In the genomic region with DNA sequence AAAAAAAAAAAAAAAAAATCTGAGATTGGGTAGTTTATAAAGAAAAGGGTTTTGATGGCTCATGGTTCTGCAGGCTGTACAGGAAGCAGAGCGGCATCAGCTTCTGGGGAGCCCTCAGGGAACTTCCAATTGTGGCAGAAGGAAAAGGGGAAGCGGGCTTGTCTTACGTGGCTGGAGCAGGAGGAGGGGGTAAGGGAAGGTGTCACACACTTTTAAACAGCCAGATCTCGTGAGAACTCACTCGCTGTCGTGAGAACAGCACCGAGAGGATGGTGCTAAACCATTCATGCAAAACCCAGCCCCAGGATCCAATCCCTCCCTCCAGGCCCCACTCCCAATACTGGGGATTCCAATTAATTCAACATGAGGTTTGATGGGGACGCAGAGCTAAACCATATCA, we compare ENCODE assay signal across 20 cellular contexts.
A peak's percentile ranks its signal among the peaks of the same experiment; 100 is the strongest.
DNase-seq lines count a peak whose midpoint lies in the region; ATAC-seq, FAIRE-seq and TF ChIP-seq lines count a peak whose summit lies in the region.
"Had no signal": no experiment of that assay in that cellular context is flagged by ENCODE, and none has a peak within 500 bp of the region (broad histone marks: within the 10 kb centered on the region; RNA-seq: fewer than 3 reads in every experiment).

No MANE protein-coding gene starts in this region.

- in situ Hi-C loops in K562 (cut with MboI), result no loop called here

- peaks cover 0 to 25% of the 10 kb centered on the region in 2 experiments; a peak in 2 of 5 replicates for H3K27me3 ChIP-seq in K562 (ENCODE audit: control insufficient read depth in 2 of 2, insufficient read depth in 2 of 2, low read length in 2 of 2)
- H3K27me3 ChIP-seq: BLaER1 treated with 17β-estradiol and CSF1 and Interleukin-3, amounts not matched to agents 10 nM and 100 nM had no signal

- no peak overlapping the region for H3K27ac ChIP-seq in K562 (ENCODE audit: extremely low read depth, low read depth, low read length)
- H3K27ac ChIP-seq: 22Rv1; A549; BLaER1 treated with 17β-estradiol and CSF1 and Interleukin-3, amounts not matched to agents 10 nM and 100 nM; C4-2B had no signal

- intact Hi-C loops in K562 (cut with micrococcal nuclease), result no loop called here
- intact Hi-C loops in posterior vena cava (cut with DNase I), result no loop called here
- intact Hi-C loops in MCF 10A (cut with micrococcal nuclease), result no loop called here

- H3K9me3 ChIP-seq in K562 (replicated peaks; ENCODE audit: control insufficient read depth, insufficient read depth, low read depth, low read length), result no peaks in the 10 kb centered on the region
- H3K9me3 ChIP-seq: A549, Caco-2 had no signal

- H3K9ac ChIP-seq in K562 (ENCODE audit: insufficient read depth in 1 of 2, low read depth in 2 of 2, low read length in 2 of 2), result no peak overlapping the region
- H3K9ac ChIP-seq: BLaER1 treated with 17β-estradiol and CSF1 and Interleukin-3, amounts not matched to agents 10 nM and 100 nM had no signal

- H3K27ac Mint-ChIP-seq in type B pancreatic cell (no peak overlapping the region), MCF 10A (ENCODE audit: low read depth, unreplicated experiment) (no peak overlapping the region)
- H3K27ac Mint-ChIP-seq: B cell; CD4-positive, alpha-beta T cell; CD8-positive, alpha-beta T cell had no signal

- no peak for TF ChIP-seq RAD21 in K562 (CRISPR knock-in tag; conservative IDR thresholded peaks at IDR 0.05 in 1 of 2, IDR thresholded peaks at IDR 0.05 in 1 of 2)

- 2% methylated on average over 6 of the region's 8 CpGs for WGBS in K562 (ENCODE audit: insufficient coverage, low coverage, missing lambda C conversion rate)

- POLR2A ChIA-PET in K562 (lab: Yijun Ruan, JAX), result interaction anchor here (0.5 kb wide), 1 partner anchor 528 kb away, joined by 3 read pairs; no protein-coding TSS in a partner anchor
- POLR2A ChIA-PET in MCF 10A (lab: Yijun Ruan, JAX), result no interaction called here

- H3K4me3 ChIP-seq in K562, result no peak overlapping the region
- H3K4me3 ChIP-seq: A549; BLaER1 treated with 17β-estradiol and CSF1 and Interleukin-3, amounts not matched to agents 10 nM and 100 nM had no signal

- no peaks in the 10 kb centered on the region for H4K20me1 ChIP-seq in K562 (replicated peaks; ENCODE audit: control insufficient read depth, insufficient read depth, low read length)
- H4K20me1 ChIP-seq: BLaER1 treated with 17β-estradiol and CSF1 and Interleukin-3, amounts not matched to agents 10 nM and 100 nM had no signal

- no peaks in the 10 kb centered on the region for H3K36me3 ChIP-seq in K562 (ENCODE audit: control insufficient read depth, insufficient read depth, low read length)
- H3K36me3 ChIP-seq: BLaER1 treated with 17β-estradiol and CSF1 and Interleukin-3, amounts not matched to agents 10 nM and 100 nM had no signal

- no peaks in the 10 kb centered on the region for H3K36me3 Mint-ChIP-seq in type B pancreatic cell
- no peaks in the 10 kb centered on the region for H3K36me3 Mint-ChIP-seq in MCF 10A (ENCODE audit: insufficient read depth, unreplicated experiment)
- H3K36me3 Mint-ChIP-seq: CD8-positive, alpha-beta T cell had no signal

- H3K4me1 ChIP-seq in K562 (replicated peaks in 1 of 2; ENCODE audit: control insufficient read depth in 2 of 2, insufficient read depth in 2 of 2, low read length in 2 of 2), result no peaks in the 10 kb centered on the region; a peak in 1 of 5 replicates
- H3K4me1 ChIP-seq: A549, Caco-2 had no signal

- H3K27me3 Mint-ChIP-seq in type B pancreatic cell, result no peaks in the 10 kb centered on the region
- H3K27me3 Mint-ChIP-seq in MCF 10A (ENCODE audit: insufficient read depth, unreplicated experiment), result peaks cover 14% of the 10 kb centered on the region
- H3K27me3 Mint-ChIP-seq: B cell had no signal

- H3K4me1 Mint-ChIP-seq in type B pancreatic cell (ENCODE audit: unreplicated experiment) (no peaks in the 10 kb centered on the region), MCF 10A (ENCODE audit: insufficient read depth, unreplicated experiment) (peaks cover 4% of the 10 kb centered on the region)
- H3K4me1 Mint-ChIP-seq: B cell had no signal

- H3K4me3 Mint-ChIP-seq in type B pancreatic cell (no peak overlapping the region), MCF 10A (ENCODE audit: unreplicated experiment) (no peak overlapping the region)
- H3K4me3 Mint-ChIP-seq: B cell; CD4-positive, alpha-beta T cell; CD8-positive, alpha-beta T cell had no signal

- no peak for TF ChIP-seq CTCF in K562 (IDR thresholded peaks at IDR 0.05 in 2 of 3, conservative IDR thresholded peaks at IDR 0.05 in 1 of 3; ENCODE audit: insufficient read depth in 2 of 3, low read depth in 1 of 3, low read length in 3 of 3)
- TF ChIP-seq CTCF in type B pancreatic cell (conservative IDR thresholded peaks at IDR 0.05), result no peak
- no peak for TF ChIP-seq CTCF in MCF 10A (IDR thresholded peaks at IDR 0.05; ENCODE audit: unreplicated experiment)

- TF ChIP-seq EP300 in K562 (IDR thresholded peaks at IDR 0.05; ENCODE audit: low read length), result no peak

- FAIRE-seq in K562 (lab: Jason Lieb, UNC), result no peak
- FAIRE-seq: A549, D721Med, G401.6, GM12891 had no signal

- no peak for ATAC-seq in K562
- ATAC-seq in HG03520 (IDR thresholded peaks at IDR 0.05; ENCODE audit: unreplicated experiment), result no peak
- ATAC-seq: A549; CD8-positive, alpha-beta T cell had no signal

- no peak for TF ChIP-seq POLR2A in K562 (conservative IDR thresholded peaks at IDR 0.05)

- BruUV-seq in K562 (replicated peaks; lab: Mats Ljungman, UMichigan) (no TSS peak), MCF 10A (replicated peaks; lab: Mats Ljungman, UMichigan) (no TSS peak)

- H3K9me3 Mint-ChIP-seq in type B pancreatic cell (peaks cover 15% of the 10 kb centered on the region), MCF 10A (ENCODE audit: unreplicated experiment) (no peaks in the 10 kb centered on the region)
- H3K9me3 Mint-ChIP-seq: CD4-positive, alpha-beta T cell; CD8-positive, alpha-beta T cell had no signal

- DNase-seq in K562 (ENCODE audit: extremely low read depth in 1 of 4, low spot score in 3 of 4) (no peak), posterior vena cava (ENCODE audit: low spot score) (peak; percentile 23), type B pancreatic cell (ENCODE audit: extremely low spot score, unreplicated experiment) (peak; percentile 7), MCF 10A (ENCODE audit: unreplicated experiment) (no peak)
- DNase-seq: AML-193; Caco-2; Calu3; CD4-positive, alpha-beta T cell; DMS79 treated with DMSO at 0.1 percent for 48 hours; GF-D8 had no signal

- no peak overlapping the region for H3K4me2 ChIP-seq in K562 (ENCODE audit: insufficient read depth, low read length)
- H3K4me2 ChIP-seq: A549; BLaER1 treated with 17β-estradiol and CSF1 and Interleukin-3, amounts not matched to agents 10 nM and 100 nM had no signal

- no peak overlapping the region for H2AFZ ChIP-seq in K562 (ENCODE audit: low read depth, low read length)

- no peaks in the 10 kb centered on the region for H3K79me2 ChIP-seq in K562 (ENCODE audit: control insufficient read depth, insufficient read depth, low read length)

- CTCF ChIA-PET in K562 (lab: Yijun Ruan, JAX; ENCODE audit: low intra/inter-chr PET ratio) (no interaction called here), MCF 10A (lab: Yijun Ruan, JAX) (no interaction called here)

- no peaks in the 10 kb centered on the region for H3K9me1 ChIP-seq in K562 (ENCODE audit: control insufficient read depth, insufficient read depth, low read length)

TF ChIP-seq in K562, 482 proteins besides CTCF, POLR2A, EP300 and RAD21:
- no peak for TF ChIP-seq TCFL5 (CRISPR knock-in tag; conservative IDR thresholded peaks at IDR 0.05)
- peak; percentile 59; the same call in 1 of the 2 replicates for TF ChIP-seq SPI1 (IDR thresholded peaks at IDR 0.05; ENCODE audit: borderline replicate concordance, low read depth, low read length)
- TF ChIP-seq CHD2 (IDR thresholded peaks at IDR 0.05; ENCODE audit: low read depth, low read length), result peak; percentile 66; the same call in 1 of the 2 replicates
- no peak for TF ChIP-seq PML (IDR thresholded peaks at IDR 0.05; ENCODE audit: low read length)

Comparison
In these comparisons a context has a peak if more than half of its experiments do, and no peak if none do; other contexts are left out.
1. DNase-seq: peak in posterior vena cava (single experiment) and type B pancreatic cell (single experiment); none in K562 (0 of 4) and MCF 10A (single experiment).